Comparison of ENCODE assay signal across 1 cellular context in the genomic region with DNA sequence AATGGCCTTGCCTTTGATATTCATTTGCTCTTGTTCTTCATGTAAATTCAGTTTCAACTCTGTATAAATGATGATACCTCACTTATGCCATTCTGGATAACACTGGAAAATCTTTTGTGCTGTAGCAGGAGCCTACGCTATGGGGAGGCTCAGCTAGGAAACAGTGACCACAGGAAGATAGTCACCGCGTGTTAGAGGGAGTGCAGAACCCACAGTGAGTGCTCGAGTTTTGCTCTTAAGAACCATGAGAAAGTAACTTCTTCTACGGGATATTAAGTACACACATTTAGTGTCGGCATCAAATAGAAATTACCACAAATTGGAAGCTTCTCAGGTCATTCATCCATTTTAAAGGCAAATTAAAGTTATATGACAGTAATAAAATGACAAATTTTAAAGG.
TF ChIP-seq lines count a peak whose summit lies in the region.

No MANE protein-coding gene starts in this region.

TF ChIP-seq in H1, 55 proteins besides CTCF, POLR2A, EP300 and RAD21 (continued from another document):
- TF ChIP-seq SP2 (IDR thresholded peaks at IDR 0.05; ENCODE audit: low read length) (no peak), BACH1 (IDR thresholded peaks at IDR 0.05; ENCODE audit: low read length) (no peak), EGR1 (IDR thresholded peaks at IDR 0.05; ENCODE audit: borderline replicate concordance, low read depth, low read length) (no peak)
- TF ChIP-seq, protein P1, sequence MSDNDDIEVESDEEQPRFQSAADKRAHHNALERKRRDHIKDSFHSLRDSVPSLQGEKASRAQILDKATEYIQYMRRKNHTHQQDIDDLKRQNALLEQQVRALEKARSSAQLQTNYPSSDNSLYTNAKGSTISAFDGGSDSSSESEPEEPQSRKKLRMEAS (IDR thresholded peaks at IDR 0.05): no peak
